In the genomic region with DNA sequence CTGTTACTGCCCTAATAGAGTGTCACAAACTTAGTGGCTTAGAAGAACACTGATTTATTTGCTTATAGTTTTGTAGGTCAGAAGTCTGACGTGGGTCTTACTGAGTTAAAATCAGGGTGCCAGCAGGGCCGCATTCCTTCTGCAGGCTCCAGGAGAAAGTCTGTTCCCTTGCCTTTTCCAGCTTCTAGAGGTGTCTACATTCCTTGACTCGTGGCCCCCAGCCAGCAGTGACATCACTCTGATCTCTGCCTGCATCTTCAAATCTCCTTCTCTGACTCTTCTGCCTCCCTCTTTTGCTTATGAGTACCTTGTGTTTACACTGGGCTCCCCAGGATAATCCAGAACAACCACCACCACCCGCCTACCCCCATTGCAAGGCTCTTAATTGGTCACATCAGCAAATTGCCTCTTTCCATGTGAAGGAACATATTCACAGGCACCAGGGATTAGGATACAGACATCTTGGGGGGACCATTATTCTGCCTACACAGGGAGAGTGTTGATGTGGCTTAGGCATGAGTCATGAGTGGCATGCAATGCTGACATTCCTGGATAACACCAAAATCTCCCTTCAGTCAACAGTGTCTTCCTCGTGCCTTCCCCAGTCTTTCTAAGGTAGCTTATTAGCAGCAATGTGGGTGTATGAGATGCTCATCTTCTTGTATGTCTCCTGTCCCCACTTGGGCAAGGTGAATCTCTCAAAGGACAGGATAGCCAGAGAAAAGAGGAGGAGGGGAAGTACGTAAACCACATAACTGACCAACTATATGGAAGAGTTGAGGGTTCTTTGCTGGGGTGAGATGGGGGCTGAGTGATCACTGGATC, we compare ENCODE assay signal across 1 cellular context.
TF ChIP-seq lines count a peak whose summit lies in the region.

No MANE protein-coding gene starts in this region.

TF ChIP-seq in GM23338, 12 proteins besides CTCF, POLR2A, EP300 and RAD21 (continued from another document):
- no peak for TF ChIP-seq ZNF462 (CRISPR knock-in tag; IDR thresholded peaks at IDR 0.05)
